ENCODE assay signal across 13 cellular contexts in the genomic region with DNA sequence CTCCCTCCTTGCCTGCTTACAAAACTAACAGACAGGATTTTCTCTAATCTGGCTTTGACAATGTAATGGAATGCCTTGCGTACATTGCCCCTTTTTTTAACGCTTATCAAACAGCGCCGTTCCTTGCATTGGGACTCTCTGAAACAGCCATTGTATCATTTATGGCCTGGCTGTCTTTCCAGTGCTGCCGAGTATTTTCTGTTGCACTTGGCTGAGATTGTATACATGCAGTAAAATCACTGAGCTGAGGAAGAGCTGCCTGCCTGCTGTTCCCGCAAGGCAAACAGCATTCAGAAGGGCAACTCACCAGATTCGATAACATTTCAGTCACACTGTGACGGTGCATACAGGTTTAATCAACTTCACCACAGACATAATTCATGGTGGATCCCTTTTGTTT.
DNase-seq lines count a peak whose midpoint lies in the region; FAIRE-seq and TF ChIP-seq lines count a peak whose summit lies in the region.
"Had no signal": no experiment of that assay in that cellular context is flagged by ENCODE, and none has a peak within 500 bp of the region (broad histone marks: within the 10 kb centered on the region; RNA-seq: fewer than 3 reads in every experiment).

No MANE protein-coding gene starts in this region.

- H3K79me2 ChIP-seq in endothelial cell of umbilical vein (ENCODE audit: control insufficient read depth, insufficient read depth, low read length): no peaks in the 10 kb centered on the region
- H3K79me2 ChIP-seq in Karpas-422 (ENCODE audit: low read length): no peaks in the 10 kb centered on the region

- H3K4me1 ChIP-seq in endothelial cell of umbilical vein (ENCODE audit: control insufficient read depth, extremely low read depth, insufficient read depth, low read length) (peaks cover 11% of the 10 kb centered on the region), Karpas-422 (ENCODE audit: low read length) (no peaks in the 10 kb centered on the region)
- H3K4me1 ChIP-seq in effector memory CD4-positive, alpha-beta T cell (ENCODE audit: control insufficient read depth, insufficient read depth, low read length, poor library complexity, severe bottlenecking): no peaks in the 10 kb centered on the region

- H3K4me3 ChIP-seq in endothelial cell of umbilical vein (replicated peaks in 1 of 3; ENCODE audit: insufficient read depth in 1 of 3, low read depth in 1 of 3, low read length in 3 of 3) (peak overlapping the region in 2 of 3 experiments; percentile 21 to 43), Karpas-422 (ENCODE audit: low read length) (no peak overlapping the region)
- no peak overlapping the region for H3K4me3 ChIP-seq in effector memory CD4-positive, alpha-beta T cell (ENCODE audit: insufficient read depth, low read depth, low read length, poor library complexity, severe bottlenecking)
- H3K4me3 ChIP-seq: cardiac muscle cell had no signal

- no peaks in the 10 kb centered on the region for H3K9me2 ChIP-seq in Karpas-422 (replicated peaks; ENCODE audit: insufficient read depth, low read length)

- H3K4me2 ChIP-seq in endothelial cell of umbilical vein (ENCODE audit: insufficient read depth, low read length) (peak overlapping the region; percentile 80), Karpas-422 (ENCODE audit: low read depth, low read length, poor library complexity, severe bottlenecking) (no peak overlapping the region)

- no peak for TF ChIP-seq CTCF in endothelial cell of umbilical vein (IDR thresholded peaks at IDR 0.05; ENCODE audit: extremely low read depth in 1 of 2, insufficient read depth in 1 of 2, low read depth in 1 of 2, low read length in 2 of 2)

- dilution Hi-C loops in endothelial cell of umbilical vein (cut with MboI; ENCODE audit: extremely low pct_ligation_motif_present, low sequenced_read_pairs): no loop called here

- no peak for TF ChIP-seq POLR2A in endothelial cell of umbilical vein (IDR thresholded peaks at IDR 0.05; ENCODE audit: low read depth, low read length)

- no peaks in the 10 kb centered on the region for H3K27me3 ChIP-seq in endothelial cell of umbilical vein (ENCODE audit: control insufficient read depth in 2 of 2, insufficient read depth in 2 of 2, low read length in 2 of 2)
- H3K27me3 ChIP-seq in Karpas-422 (ENCODE audit: low read length): no peaks in the 10 kb centered on the region
- H3K27me3 ChIP-seq in effector memory CD4-positive, alpha-beta T cell (replicated peaks; ENCODE audit: control insufficient read depth, insufficient read depth, low read length, poor library complexity, severe bottlenecking): no peaks in the 10 kb centered on the region
- H3K27me3 ChIP-seq: cardiac muscle cell, Peyer's patch had no signal

- H3K9ac ChIP-seq in endothelial cell of umbilical vein (replicated peaks; ENCODE audit: extremely low read depth, insufficient read depth, low read length) (peak overlapping the region; percentile 17), Karpas-422 (ENCODE audit: low read length) (no peak overlapping the region)

- no peaks in the 10 kb centered on the region for H3K36me3 ChIP-seq in endothelial cell of umbilical vein (ENCODE audit: control insufficient read depth in 2 of 2, extremely low read depth in 1 of 2, insufficient read depth in 2 of 2, low read length in 2 of 2)
- no peaks in the 10 kb centered on the region for H3K36me3 ChIP-seq in Karpas-422 (ENCODE audit: insufficient read depth, low read length)
- no peaks in the 10 kb centered on the region for H3K36me3 ChIP-seq in effector memory CD4-positive, alpha-beta T cell (ENCODE audit: control insufficient read depth, insufficient read depth, low read length)
- H3K36me3 ChIP-seq: cardiac muscle cell, Peyer's patch had no signal

- FAIRE-seq in endothelial cell of umbilical vein (lab: Jason Lieb, UNC): peak; percentile 78

- CTCF ChIA-PET in endothelial cell of umbilical vein (lab: Charles Lee): interaction anchor here (0.7 to 2.4 kb wide), 13 partner anchors 8 to 133 kb away, joined by 3 to 9 read pairs (median 4); no protein-coding TSS in a partner anchor

- H3K9me1 ChIP-seq in endothelial cell of umbilical vein (replicated peaks; ENCODE audit: control insufficient read depth, extremely low read depth, insufficient read depth, low read length): no peaks in the 10 kb centered on the region

- intact Hi-C loops in endothelial cell of umbilical vein (cut with micrococcal nuclease): no loop called here

- peak overlapping the region; percentile 84 for H2AFZ ChIP-seq in endothelial cell of umbilical vein (ENCODE audit: low read depth, low read length)
- H2AFZ ChIP-seq in Karpas-422 (ENCODE audit: low read length): no peak overlapping the region

- H3K9me3 ChIP-seq in endothelial cell of umbilical vein (replicated peaks; ENCODE audit: control insufficient read depth, insufficient read depth, low read length) (no peaks in the 10 kb centered on the region), Karpas-422 (ENCODE audit: low read length) (no peaks in the 10 kb centered on the region)
- H3K9me3 ChIP-seq in effector memory CD4-positive, alpha-beta T cell (ENCODE audit: control insufficient read depth, low read length): no peaks in the 10 kb centered on the region
- H3K9me3 ChIP-seq: Peyer's patch had no signal

- no TSS peak for BruUV-seq in endothelial cell of umbilical vein (replicated peaks; lab: Mats Ljungman, UMichigan)

- H3K27ac ChIP-seq in endothelial cell of umbilical vein (ENCODE audit: insufficient read depth, low read depth, low read length) (peak overlapping the region; percentile 13), Karpas-422 (ENCODE audit: low read length) (no peak overlapping the region)
- H3K27ac ChIP-seq in effector memory CD4-positive, alpha-beta T cell (ENCODE audit: insufficient read depth, low read length, poor library complexity, severe bottlenecking): no peak overlapping the region
- H3K27ac ChIP-seq: cardiac muscle cell, HL-60, Peyer's patch had no signal

- POLR2A ChIA-PET in endothelial cell of umbilical vein (lab: Charles Lee): no interaction called here

- H4K20me1 ChIP-seq in endothelial cell of umbilical vein (replicated peaks; ENCODE audit: control insufficient read depth, extremely low read depth, insufficient read depth, low read length): no peaks in the 10 kb centered on the region
- no peaks in the 10 kb centered on the region for H4K20me1 ChIP-seq in Karpas-422 (ENCODE audit: insufficient read depth, low read depth, low read length)

- peak; percentile 61 for DNase-seq in DMS153 (lab: John Stamatoyannopoulos, UW)
- peak; percentile 41 for DNase-seq in NCI-H774 (lab: John Stamatoyannopoulos, UW)
- peak; percentile 79 for DNase-seq in endothelial cell of umbilical vein (ENCODE audit: low read depth, low spot score)
- DNase-seq in occipital lobe (lab: John Stamatoyannopoulos, UW): peak; percentile 29
- DNase-seq in NCI-H510A treated with DMSO at 0.1 percent for 48 hours (lab: John Stamatoyannopoulos, UW): no peak
- DNase-seq in DMS53 (lab: John Stamatoyannopoulos, UW): no peak
- no peak for DNase-seq in Karpas-422
- no peak for DNase-seq in effector memory CD4-positive, alpha-beta T cell
- DNase-seq: activated T-cell treated with anti-CD3 and anti-CD28 coated beads, Interleukin-2, amount 50 U/mL, for 4 hours; NCI-H1105 treated with DMSO at 0.1 percent for 48 hours; Peyer's patch had no signal

TF ChIP-seq in endothelial cell of umbilical vein, 7 proteins besides CTCF, POLR2A, EP300 and RAD21:
- no peak for TF ChIP-seq MYC (IDR thresholded peaks at IDR 0.05; ENCODE audit: low read depth, low read length)
- TF ChIP-seq EZH2 (IDR thresholded peaks at IDR 0.05; ENCODE audit: borderline replicate concordance, low read depth, low read length, severe bottlenecking): no peak
- TF ChIP-seq, protein P1, sequence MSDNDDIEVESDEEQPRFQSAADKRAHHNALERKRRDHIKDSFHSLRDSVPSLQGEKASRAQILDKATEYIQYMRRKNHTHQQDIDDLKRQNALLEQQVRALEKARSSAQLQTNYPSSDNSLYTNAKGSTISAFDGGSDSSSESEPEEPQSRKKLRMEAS (IDR thresholded peaks at IDR 0.05; ENCODE audit: insufficient read depth, insufficient read length): no peak
- TF ChIP-seq POLR2AphosphoS5 (IDR thresholded peaks at IDR 0.05; ENCODE audit: insufficient read depth, low read depth, low read length): no peak
- TF ChIP-seq FOS (IDR thresholded peaks at IDR 0.05; ENCODE audit: borderline replicate concordance, insufficient read depth, low read length): no peak
- no peak for TF ChIP-seq JUN (IDR thresholded peaks at IDR 0.05; ENCODE audit: borderline replicate concordance, insufficient read depth, insufficient read length, low read depth)
- no peak for TF ChIP-seq GATA2 (IDR thresholded peaks at IDR 0.05; ENCODE audit: insufficient read depth, insufficient read length, low read depth, low read length)

Comparison
In these comparisons a context has a peak if more than half of its experiments do, and no peak if none do; other contexts are left out.
1. DNase-seq: peak in DMS153 (single experiment), NCI-H774 (single experiment), endothelial cell of umbilical vein (single experiment) and occipital lobe (single experiment); none in NCI-H510A treated with DMSO at 0.1 percent for 48 hours (single experiment), DMS53 (single experiment), Karpas-422 (single experiment) and effector memory CD4-positive, alpha-beta T cell (0 of 3).
2. H3K4me3 ChIP-seq: peak in endothelial cell of umbilical vein (2 of 3); none in Karpas-422 (single experiment) and effector memory CD4-positive, alpha-beta T cell (single experiment).